20 cellular contexts compared by ENCODE assay signal in the genomic region with DNA sequence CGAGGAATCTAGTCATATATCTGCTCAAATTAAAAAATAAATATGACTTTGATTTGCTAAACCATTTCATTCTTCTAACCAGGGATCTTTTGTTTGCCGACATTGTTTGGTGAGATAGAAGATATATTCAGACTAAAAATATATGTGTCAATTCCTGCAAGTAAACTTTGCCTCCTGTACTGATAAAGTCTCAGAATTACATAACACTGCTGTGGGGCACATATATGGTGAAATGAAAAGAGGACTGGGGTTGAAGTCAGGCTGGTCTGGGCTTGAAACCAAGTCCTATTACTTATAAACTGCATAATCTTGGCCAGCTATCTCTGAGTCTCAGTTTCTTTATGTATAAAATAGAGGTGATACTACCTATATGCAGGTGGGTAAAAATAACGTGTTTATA.
"Had no signal": no experiment of that assay in that cellular context is flagged by ENCODE, and none has a peak within 500 bp of the region (broad histone marks: within the 10 kb centered on the region; RNA-seq: fewer than 3 reads in every experiment).

No MANE protein-coding gene starts in this region.

- DNase-seq: cortex of kidney; dorsolateral prefrontal cortex; effector memory CD4-positive, alpha-beta T cell; foreskin keratinocyte; kidney; left cardiac atrium; mammary epithelial cell; naive thymus-derived CD8-positive, alpha-beta T cell; stimulated activated CD4-positive, alpha-beta T cell treated with anti-CD3 and anti-CD28 coated beads, Interleukin-4, amount 100 ng/mL, for 1 hour; stimulated activated CD8-positive, alpha-beta memory T cell treated with anti-CD3 and anti-CD28 coated beads, Interleukin-4, amount 100 ng/mL, for 48 hours; upper lobe of right lung had no signal

- H3K4me3 ChIP-seq: dorsolateral prefrontal cortex, esophagus muscularis mucosa, right atrium auricular region, tibial nerve, upper lobe of right lung, vagina had no signal

- H3K27me3 Mint-ChIP-seq: naive thymus-derived CD8-positive, alpha-beta T cell; stimulated activated naive CD8-positive, alpha-beta T cell treated with anti-CD3 and anti-CD28 coated beads, Interleukin-15, Interleukin-2, amounts not matched to agents 100 ng/mL and 50 ng/mL, for 24 hours had no signal

- H3K27ac Mint-ChIP-seq: naive thymus-derived CD8-positive, alpha-beta T cell; stimulated activated effector memory CD8-positive, alpha-beta T cell treated with anti-CD3 and anti-CD28 coated beads, Interleukin-12 subunit alpha, Interleukin-12 subunit beta, amount 100 ng/mL, for 72 hours; stimulated activated naive CD8-positive, alpha-beta T cell treated with anti-CD3 and anti-CD28 coated beads, Interleukin-15, Interleukin-2, amounts not matched to agents 100 ng/mL and 50 ng/mL, for 24 hours had no signal

- H3K9me3 Mint-ChIP-seq: naive thymus-derived CD8-positive, alpha-beta T cell; stimulated activated effector memory CD8-positive, alpha-beta T cell treated with anti-CD3 and anti-CD28 coated beads, Interleukin-12 subunit alpha, Interleukin-12 subunit beta, amount 100 ng/mL, for 72 hours; stimulated activated naive CD8-positive, alpha-beta T cell treated with anti-CD3 and anti-CD28 coated beads, Interleukin-15, Interleukin-2, amounts not matched to agents 100 ng/mL and 50 ng/mL, for 24 hours had no signal

- H3K9me3 ChIP-seq: esophagus muscularis mucosa, neutrophil, right atrium auricular region, tibial nerve, upper lobe of right lung, vagina had no signal

- H3K4me1 ChIP-seq: foreskin keratinocyte, upper lobe of right lung, vagina had no signal

- H3K36me3 ChIP-seq: esophagus muscularis mucosa, neutrophil, right atrium auricular region, upper lobe of right lung, vagina had no signal

- FAIRE-seq: endometrium, kidney had no signal

- H3K4me3 Mint-ChIP-seq: naive thymus-derived CD8-positive, alpha-beta T cell; stimulated activated effector memory CD8-positive, alpha-beta T cell treated with anti-CD3 and anti-CD28 coated beads, Interleukin-12 subunit alpha, Interleukin-12 subunit beta, amount 100 ng/mL, for 72 hours; stimulated activated naive CD8-positive, alpha-beta T cell treated with anti-CD3 and anti-CD28 coated beads, Interleukin-15, Interleukin-2, amounts not matched to agents 100 ng/mL and 50 ng/mL, for 24 hours had no signal

- H3K27ac ChIP-seq: dorsolateral prefrontal cortex, epithelial cell of prostate, esophagus muscularis mucosa, foreskin keratinocyte, neutrophil, tibial nerve, upper lobe of right lung, vagina had no signal

- H3K27me3 ChIP-seq: dorsolateral prefrontal cortex, esophagus muscularis mucosa, foreskin keratinocyte, neutrophil, right atrium auricular region, tibial nerve, upper lobe of right lung, vagina had no signal

- ATAC-seq: foreskin keratinocyte; naive thymus-derived CD8-positive, alpha-beta T cell; stimulated activated effector memory CD8-positive, alpha-beta T cell treated with anti-CD3 and anti-CD28 coated beads, Interleukin-12 subunit alpha, Interleukin-12 subunit beta, amount 100 ng/mL, for 72 hours; upper lobe of right lung had no signal
